9 cellular contexts compared by ENCODE assay signal in genomic region chr1:145720556-145720877, GRCh38. TPM values are rescaled to one million over a fixed set of nuclear protein-coding genes. Genes with fewer than 3 reads are reported as not detected.
DNase-seq lines count a peak whose midpoint lies in the region; ATAC-seq, FAIRE-seq and TF ChIP-seq lines count a peak whose summit lies in the region.
"Had no signal": no experiment of that assay in that cellular context is flagged by ENCODE, and none has a peak within 500 bp of the region (broad histone marks: within the 10 kb centered on the region; RNA-seq: fewer than 3 reads in every experiment).

No MANE protein-coding gene starts in this region.

- no peak overlapping the region for H4K91ac ChIP-seq in H1 (replicated peaks; ENCODE audit: insufficient read length, low read length)

- H3K36me3 ChIP-seq in Caco-2 (ENCODE audit: control insufficient read depth, insufficient read depth, low read length) (no peaks in the 10 kb centered on the region), PC-9 (ENCODE audit: low read depth) (no peaks in the 10 kb centered on the region), H1 (ENCODE audit: control insufficient read depth in 2 of 4, insufficient read depth in 4 of 4, low read length in 3 of 4) (no peaks in the 10 kb centered on the region), suprapubic skin (no peaks in the 10 kb centered on the region)

- no peak overlapping the region for H2BK12ac ChIP-seq in H1 (ENCODE audit: low read depth, low read length)

- H3K27me3 ChIP-seq in Caco-2 (replicated peaks; ENCODE audit: control insufficient read depth, insufficient read depth, low read length) (no peaks in the 10 kb centered on the region), PC-9 (ENCODE audit: insufficient read depth, low read depth) (no peaks in the 10 kb centered on the region), H1 (replicated peaks in 1 of 4; ENCODE audit: control insufficient read depth in 3 of 4, extremely low read depth in 1 of 4, insufficient read depth in 3 of 4, low read length in 3 of 4) (peaks cover 0 to 7% (median 7%) of the 10 kb centered on the region in 4 experiments; a peak in 5 of 7 replicates), suprapubic skin (peaks cover 5% of the 10 kb centered on the region)

- H2AFZ ChIP-seq in PC-9 = no peak overlapping the region
- peak overlapping the region; percentile 97; the same call in 1 of the 2 replicates for H2AFZ ChIP-seq in H1 (ENCODE audit: low read length)

- H3K9me2 ChIP-seq in PC-9 (ENCODE audit: insufficient read depth) = no peaks in the 10 kb centered on the region

- H4K8ac ChIP-seq in H1 (ENCODE audit: extremely low read depth, insufficient read depth, low read length) = 0 out of 2 replicates have a peak overlapping the region, but pooled peaks have one; percentile 4

- POLR2A ChIA-PET in Caco-2 (lab: Charles Lee) (interaction anchor here (1.2 kb wide), 1 partner anchor 9 kb away, joined by 5 read pairs; no protein-coding TSS in a partner anchor), PC-9 (lab: Charles Lee; ENCODE audit: unreplicated experiment) (interaction anchor here (0.6 to 0.9 kb wide), 4 partner anchors 10 to 440 kb away, joined by 4 to 7 read pairs (median 5); no protein-coding TSS in a partner anchor), H1 (lab: Charles Lee; ENCODE audit: partially characterized antibody) (interaction anchor here (1.6 kb wide), 1 partner anchor 103 kb away, joined by 3 read pairs; the partner anchor contains the start of genes POLR3C and RNF115), HEK293T (lab: Yijun Ruan, JAX) (interaction anchor here (1.9 kb wide), 1 partner anchor 104 kb away, joined by 7 read pairs; the partner anchor contains the start of genes POLR3C and RNF115)

- H3K9ac ChIP-seq in H1 (replicated peaks in 1 of 4; ENCODE audit: extremely low read depth in 1 of 4, low read depth in 3 of 4, low read length in 3 of 4) = no peak overlapping the region

- peaks cover 33% of the 10 kb centered on the region for H3K4me1 ChIP-seq in Caco-2
- peaks cover 6% of the 10 kb centered on the region for H3K4me1 ChIP-seq in PC-9 (replicated peaks; ENCODE audit: insufficient read depth)
- H3K4me1 ChIP-seq in H1 (replicated peaks in 1 of 4; ENCODE audit: control insufficient read depth in 3 of 4, insufficient read depth in 4 of 4, low read length in 3 of 4) = no peaks in the 10 kb centered on the region; a peak in 2 of 7 replicates
- peaks cover 12% of the 10 kb centered on the region for H3K4me1 ChIP-seq in suprapubic skin

- no peak overlapping the region for H2AK5ac ChIP-seq in H1 (ENCODE audit: low read depth, low read length)

- no peak overlapping the region for H3K14ac ChIP-seq in H1 (ENCODE audit: insufficient read length)

- no peak overlapping the region for H3K4me3 Mint-ChIP-seq in Caco-2 (ENCODE audit: unreplicated experiment)
- H3K4me3 Mint-ChIP-seq in natural killer cell treated with Interleukin-12 subunit alpha and Interleukin-12 subunit beta and Interleukin-15 and Interleukin-18, amount 100 ng/mL, for 72 hours = peak overlapping the region; percentile 78

- H3K4me1 Mint-ChIP-seq in Caco-2 (ENCODE audit: low read depth, unreplicated experiment) = peaks cover 42% of the 10 kb centered on the region
- H3K4me1 Mint-ChIP-seq in natural killer cell treated with Interleukin-12 subunit alpha and Interleukin-12 subunit beta and Interleukin-15 and Interleukin-18, amount 100 ng/mL, for 72 hours (ENCODE audit: low read depth in 2 of 2) = peaks cover 50 to 56% of the 10 kb centered on the region in 2 donors

- H3K4me2 ChIP-seq in PC-9 (peak overlapping the region; percentile 73), H1 (ENCODE audit: insufficient read depth in 1 of 2, low read depth in 2 of 2, low read length in 2 of 2) (peak overlapping the region; percentile 12 to 88)

- no peaks in the 10 kb centered on the region for H3F3A ChIP-seq in PC-9 (ENCODE audit: insufficient read depth, low read depth)

- H4K20me1 ChIP-seq in PC-9 (ENCODE audit: insufficient read depth) = no peaks in the 10 kb centered on the region
- H4K20me1 ChIP-seq in H1 (replicated peaks in 1 of 2; ENCODE audit: control insufficient read depth in 1 of 2, insufficient read depth in 2 of 2, low read length in 2 of 2) = no peaks in the 10 kb centered on the region

- H2BK5ac ChIP-seq in H1 (ENCODE audit: low read depth, low read length) = no peak overlapping the region

- intact Hi-C loops in Caco-2 (cut with micrococcal nuclease; ENCODE audit: unreplicated experiment) = no loop called here
- intact Hi-C loops in PC-9 (cut with micrococcal nuclease; ENCODE audit: unreplicated experiment) = loop anchor here (5.0 kb wide), 2 partner anchors 62 to 102 kb away; partner anchors contain the start of genes POLR3C and RNF115
- intact Hi-C loops in left ventricle myocardium superior (cut with micrococcal nuclease) = no loop called here

- TF ChIP-seq EP300 in H1 (IDR thresholded peaks at IDR 0.05; ENCODE audit: borderline replicate concordance in 1 of 2, low read depth in 2 of 2, low read length in 2 of 2) = no peak
- TF ChIP-seq EP300 in suprapubic skin (IDR thresholded peaks at IDR 0.05) = no peak

- no peak for FAIRE-seq in H1 (lab: Jason Lieb, UNC)
- FAIRE-seq: endometrium had no signal

- no peak overlapping the region for H2BK120ac ChIP-seq in H1 (replicated peaks; ENCODE audit: low read depth, low read length)

- H3K79me2 ChIP-seq in PC-9 (ENCODE audit: low read depth) (no peaks in the 10 kb centered on the region), H1 (ENCODE audit: control insufficient read depth in 1 of 2, insufficient read depth in 2 of 2, low read length in 2 of 2) (no peaks in the 10 kb centered on the region)

- peaks cover 2% of the 10 kb centered on the region; the same call in 1 of the 2 replicates for H3K23me2 ChIP-seq in H1 (ENCODE audit: low read depth, low read length)

- no peak for TF ChIP-seq POLR2A in H1 (IDR thresholded peaks at IDR 0.05; ENCODE audit: control extremely low read depth in 1 of 2, low read depth in 2 of 2, low read length in 2 of 2)
- TF ChIP-seq POLR2A in suprapubic skin (IDR thresholded peaks at IDR 0.05) = no peak

- WGBS in H1 (ENCODE audit: extremely low coverage in 1 of 2, insufficient coverage in 1 of 2, insufficient read length in 1 of 2, insufficient replicate concordance in 2 of 2, low coverage in 1 of 2, low lambda C conversion rate in 2 of 2, missing lambda C conversion rate in 1 of 2), 2 experiments = 72% methylated on average over 5 of the region's 5 CpGs; no CpG with 5 or more reads in 1 of the 2 experiments
- WGBS in suprapubic skin = 58% methylated on average over 5 of the region's 5 CpGs

- H4K5ac ChIP-seq in H1 (ENCODE audit: insufficient read length, low read depth, low read length) = no peak overlapping the region

- no peaks in the 10 kb centered on the region for H3K9me3 Mint-ChIP-seq in Caco-2 (ENCODE audit: unreplicated experiment)
- no peaks in the 10 kb centered on the region for H3K9me3 Mint-ChIP-seq in natural killer cell treated with Interleukin-12 subunit alpha and Interleukin-12 subunit beta and Interleukin-15 and Interleukin-18, amount 100 ng/mL, for 72 hours

- H3K27ac Mint-ChIP-seq in Caco-2 (ENCODE audit: unreplicated experiment) = peak overlapping the region; percentile 69
- H3K27ac Mint-ChIP-seq in natural killer cell treated with Interleukin-12 subunit alpha and Interleukin-12 subunit beta and Interleukin-15 and Interleukin-18, amount 100 ng/mL, for 72 hours = no peak overlapping the region

- no peak overlapping the region for H3K23ac ChIP-seq in H1 (ENCODE audit: insufficient read length)

- H3K36me3 Mint-ChIP-seq in Caco-2 (ENCODE audit: insufficient read depth, unreplicated experiment) = peaks cover 7% of the 10 kb centered on the region
- H3K36me3 Mint-ChIP-seq in natural killer cell treated with Interleukin-12 subunit alpha and Interleukin-12 subunit beta and Interleukin-15 and Interleukin-18, amount 100 ng/mL, for 72 hours = no peaks in the 10 kb centered on the region

- no peak for TF ChIP-seq CTCF in Caco-2 (IDR thresholded peaks at IDR 0.05; ENCODE audit: insufficient read depth in 1 of 2, low read depth in 1 of 2, low read length in 1 of 2, severe bottlenecking in 1 of 2, unreplicated experiment in 1 of 2)
- no peak for TF ChIP-seq CTCF in PC-9 (conservative IDR thresholded peaks at IDR 0.05)
- TF ChIP-seq CTCF in H1 (IDR thresholded peaks at IDR 0.05; ENCODE audit: control extremely low read depth in 1 of 3, insufficient read depth in 1 of 3, low read depth in 1 of 3, low read length in 3 of 3) = no peak
- TF ChIP-seq CTCF in suprapubic skin (IDR thresholded peaks at IDR 0.05) = no peak

- ATAC-seq in natural killer cell treated with Interleukin-12 subunit alpha and Interleukin-12 subunit beta and Interleukin-15 and Interleukin-18, amount 100 ng/mL, for 72 hours = no peak
- no peak for ATAC-seq in left ventricle myocardium superior

- no peak overlapping the region for H3K56ac ChIP-seq in H1 (replicated peaks; ENCODE audit: insufficient read length, low read depth, low read length)

- H3K27ac ChIP-seq in PC-9 (no peak overlapping the region), H1 (ENCODE audit: low read depth, low read length) (no peak overlapping the region), suprapubic skin (no peak overlapping the region)

- no peak overlapping the region for H3K4me3 ChIP-seq in Caco-2 (ENCODE audit: low read depth, low read length)
- H3K4me3 ChIP-seq in PC-9 = peak overlapping the region; percentile 25; the same call in 1 of the 2 replicates
- H3K4me3 ChIP-seq in H1 (ENCODE audit: extremely low read depth in 1 of 4, insufficient read depth in 2 of 4, low read depth in 3 of 4, low read length in 4 of 4) = peak overlapping the region in 2 of 4 experiments; percentile 46 to 56; a peak in 4 of 8 replicates
- H3K4me3 ChIP-seq in suprapubic skin = no peak overlapping the region

- no peaks in the 10 kb centered on the region for H3K9me3 ChIP-seq in Caco-2
- H3K9me3 ChIP-seq in PC-9 (ENCODE audit: insufficient read depth, low read depth) = no peaks in the 10 kb centered on the region
- H3K9me3 ChIP-seq in H1 (ENCODE audit: insufficient read depth in 2 of 2, low read depth in 1 of 2, low read length in 1 of 2) = no peaks in the 10 kb centered on the region
- no peaks in the 10 kb centered on the region for H3K9me3 ChIP-seq in suprapubic skin

- BruUV-seq in Caco-2 (replicated peaks; lab: Mats Ljungman, UMichigan) (no TSS peak), PC-9 (replicated peaks; lab: Mats Ljungman, UMichigan) (no TSS peak)

- DNase-seq in Caco-2 = no peak
- DNase-seq in PC-9 = peak in 1 of 2 experiments; percentile 58
- DNase-seq in H1 (ENCODE audit: low read depth in 1 of 2, low spot score in 2 of 2) = no peak
- no peak for DNase-seq in natural killer cell treated with Interleukin-12 subunit alpha and Interleukin-12 subunit beta and Interleukin-15 and Interleukin-18, amount 100 ng/mL, for 72 hours (ENCODE audit: low spot score)
- no peak for DNase-seq in suprapubic skin (ENCODE audit: low spot score in 2 of 2)
- no peak for DNase-seq in T-helper 9 cell
- DNase-seq in left ventricle myocardium superior = no peak
- no peak for DNase-seq in HEK293T (ENCODE audit: extremely low spot score)

- no peaks in the 10 kb centered on the region for H3K79me1 ChIP-seq in H1 (ENCODE audit: low read depth, low read length)

- H2BK15ac ChIP-seq in H1 (ENCODE audit: low read length) = no peak overlapping the region

- CTCF ChIA-PET in Caco-2 (lab: Charles Lee) = interaction anchor here (0.7 to 2.3 kb wide), 5 partner anchors 9 to 289 kb away, joined by 3 to 13 read pairs (median 5); partner anchors contain the start of genes NUDT17 and PDZK1
- CTCF ChIA-PET in PC-9 (lab: Charles Lee) = interaction anchor here (0.6 to 0.7 kb wide), 2 partner anchors 17 to 301 kb away, joined by 3 to 6 read pairs; partner anchors contain the start of gene HJV
- CTCF ChIA-PET in H1 (lab: Charles Lee; ENCODE audit: partially characterized antibody) = interaction anchor here (0.7 to 2.6 kb wide), 8 partner anchors 11 to 32 kb away, joined by 3 to 20 read pairs (median 6); no protein-coding TSS in a partner anchor
- CTCF ChIA-PET in HEK293T (lab: Yijun Ruan, JAX) = interaction anchor here (0.9 to 2.0 kb wide), 4 partner anchors 11 to 124 kb away, joined by 3 to 8 read pairs (median 4); no protein-coding TSS in a partner anchor

- no peaks in the 10 kb centered on the region for H3K27me3 Mint-ChIP-seq in Caco-2 (ENCODE audit: insufficient read depth, unreplicated experiment)
- peaks cover 0 to 2% of the 10 kb centered on the region in 2 donors for H3K27me3 Mint-ChIP-seq in natural killer cell treated with Interleukin-12 subunit alpha and Interleukin-12 subunit beta and Interleukin-15 and Interleukin-18, amount 100 ng/mL, for 72 hours

- H3K4ac ChIP-seq in H1 (replicated peaks; ENCODE audit: insufficient read length, low read depth, low read length) = no peak overlapping the region

- H2BK20ac ChIP-seq in H1 (ENCODE audit: low read length) = no peak overlapping the region

- no peak overlapping the region for H3K18ac ChIP-seq in H1 (ENCODE audit: extremely low read depth, low read length)

- TF ChIP-seq RAD21 in H1 (IDR thresholded peaks at IDR 0.05 in 1 of 2, conservative IDR thresholded peaks at IDR 0.05 in 1 of 2; ENCODE audit: low read depth in 2 of 2, low read length in 2 of 2) = no peak

RNA-seq across cellular contexts. Expression of gene CD160, which starts 1.2 kb away (rescaled TPM):
- total RNA-seq in Caco-2 (2022) (0.16 and 0.20 TPM in 2 replicates), PC-9 (2021) (not detected in 2 replicates), suprapubic skin (not detected), left ventricle myocardium superior (0.37 TPM)
- total RNA-seq in H1 (2021; fragmentation: NEBNext Ultra II Directional; extraction: Animal tissue kit (Norgen Biotek cat#: 25700)) = not detected in 2 replicates
- not detected in 2 replicates for polyA plus RNA-seq in H1 (2011; rRNA removed)
- polyA plus RNA-seq in H1 (2011; cell fraction: cytosol; rRNA removed) = not detected
- not detected for polyA plus RNA-seq in H1 (2011; cell fraction: nucleus; rRNA removed)
- 0.08 to 0.14 TPM in 2 of 4 replicates, not detected in the others for polyA plus RNA-seq in H1 (2012, experiment 1 of 2)
- not detected for polyA plus RNA-seq in H1 (2012, experiment 2 of 2)
- not detected for polyA plus RNA-seq in H1 (2013, experiment 1 of 2)
- polyA plus RNA-seq in H1 (2013, experiment 2 of 2) = not detected
- not detected in 2 replicates for polyA minus RNA-seq in H1 (2011; rRNA and poly(A)+ RNA removed)
- polyA minus RNA-seq in H1 (2011; cell fraction: cytosol; rRNA and poly(A)+ RNA removed) = not detected
- polyA minus RNA-seq in H1 (2011; cell fraction: nucleus; rRNA and poly(A)+ RNA removed) = not detected
- under 1 TPM; 0.31 to 0.33 TPM for total RNA-seq in natural killer cell treated with Interleukin-12 subunit alpha and Interleukin-12 subunit beta and Interleukin-15 and Interleukin-18, amount 100 ng/mL, for 72 hours

RNA-seq across cellular contexts. Expression of gene PDZK1, which starts 13.3 kb away (rescaled TPM):
- total RNA-seq in Caco-2 (2022) = 90.2 and 98.9 TPM in 2 replicates
- 2.7 and 3.4 TPM in 2 replicates for total RNA-seq in PC-9 (2021)
- not detected in 2 replicates for total RNA-seq in H1 (2021; fragmentation: NEBNext Ultra II Directional; extraction: Animal tissue kit (Norgen Biotek cat#: 25700))
- polyA plus RNA-seq in H1 (2011; rRNA removed) = 0.08 and 0.17 TPM in 2 replicates
- 0.36 TPM for polyA plus RNA-seq in H1 (2011; cell fraction: cytosol; rRNA removed)
- polyA plus RNA-seq in H1 (2011; cell fraction: nucleus; rRNA removed) = not detected
- polyA plus RNA-seq in H1 (2012, experiment 1 of 2) = 0.15 to 0.72 TPM (median 0.46 TPM) in 4 replicates
- not detected for polyA plus RNA-seq in H1 (2012, experiment 2 of 2)
- polyA plus RNA-seq in H1 (2013, experiment 1 of 2) = 0.10 TPM
- polyA plus RNA-seq in H1 (2013, experiment 2 of 2) = 0.18 TPM
- polyA minus RNA-seq in H1 (2011; rRNA and poly(A)+ RNA removed) = 0.32 TPM in 1 of 2 replicates, not detected in the other
- not detected for polyA minus RNA-seq in H1 (2011; cell fraction: cytosol; rRNA and poly(A)+ RNA removed)
- not detected for polyA minus RNA-seq in H1 (2011; cell fraction: nucleus; rRNA and poly(A)+ RNA removed)
- total RNA-seq in natural killer cell treated with Interleukin-12 subunit alpha and Interleukin-12 subunit beta and Interleukin-15 and Interleukin-18, amount 100 ng/mL, for 72 hours = under 1 TPM; 0.31 to 0.98 TPM
- 1 to 10 TPM; 1.4 to 7.8 (median 3.5) TPM for total RNA-seq in suprapubic skin
- total RNA-seq in left ventricle myocardium superior = not detected

Comparison
In these comparisons a context has a peak if more than half of its experiments do, and no peak if none do; other contexts are left out.
1. RNA of gene PDZK1, which starts 13.3 kb away (total RNA-seq): 90.2 to 98.9 TPM in Caco-2; 1.4 to 7.8 TPM in suprapubic skin, 2.7 to 3.4 TPM in PC-9, 0.31 to 0.98 TPM in natural killer cell treated with Interleukin-12 subunit alpha and Interleukin-12 subunit beta and Interleukin-15 and Interleukin-18, amount 100 ng/mL, for 72 hours, not detected in H1 and not detected in left ventricle myocardium superior (single experiment); every median in the first group is over 10 times any median in the second.